ENCODE assay signal across 14 cellular contexts in the genomic region with DNA sequence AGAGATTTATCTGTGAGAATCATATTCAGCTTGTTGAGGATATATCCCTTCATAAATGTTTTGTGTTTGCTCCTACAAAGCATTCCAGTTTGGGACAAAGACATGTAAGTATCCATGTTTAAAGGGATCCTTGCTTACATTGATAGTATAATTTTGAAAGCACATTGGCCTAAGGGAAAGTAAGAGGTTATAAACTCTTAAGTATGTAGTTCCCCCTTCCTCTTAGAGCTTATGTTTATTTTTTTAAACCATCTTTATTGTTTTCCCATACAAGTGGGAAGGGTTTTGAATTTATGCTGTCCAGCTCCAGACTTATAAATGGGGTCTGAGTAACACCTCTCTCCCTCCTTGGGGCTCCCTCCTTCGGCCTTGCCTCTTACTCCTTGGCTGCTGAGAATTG.
DNase-seq lines count a peak whose midpoint lies in the region; TF ChIP-seq lines count a peak whose summit lies in the region.
"Had no signal": no experiment of that assay in that cellular context is flagged by ENCODE, and none has a peak within 500 bp of the region (broad histone marks: within the 10 kb centered on the region; RNA-seq: fewer than 3 reads in every experiment).

No MANE protein-coding gene starts in this region.

- DNase-seq in Karpas-422 (no peak), mesothelial cell of epicardium (ENCODE audit: low spot score in 2 of 2, unreplicated experiment in 2 of 2) (no peak), globus pallidus (ENCODE audit: low spot score) (no peak), OCI-LY7 (ENCODE audit: low spot score) (no peak), UCSD-AML1 (lab: John Stamatoyannopoulos, UW; ENCODE audit: unreplicated experiment) (no peak)
- DNase-seq: C1 segment of cervical spinal cord; Calu3; CD4-positive, alpha-beta memory T cell; COR-L47; DMS53; DMS79 treated with DMSO at 0.1 percent for 48 hours; H9 had no signal

- H3K79me2 ChIP-seq in Karpas-422 (ENCODE audit: low read length) = no peaks in the 10 kb centered on the region
- H3K79me2 ChIP-seq in SU-DHL-6 (ENCODE audit: insufficient read depth, low read length) = no peaks in the 10 kb centered on the region
- no peaks in the 10 kb centered on the region for H3K79me2 ChIP-seq in OCI-LY7 (ENCODE audit: insufficient read depth, low read depth, low read length)

- no peaks in the 10 kb centered on the region for H3K27me3 Mint-ChIP-seq in mesothelial cell of epicardium (ENCODE audit: low read depth)
- H3K27me3 Mint-ChIP-seq: CD4-positive, alpha-beta memory T cell had no signal

- peaks cover 7% of the 10 kb centered on the region; the same call in 1 of the 2 replicates for H3F3A ChIP-seq in SU-DHL-6 (ENCODE audit: insufficient read depth)

- H3K9ac ChIP-seq in Karpas-422 (ENCODE audit: low read length) = no peak overlapping the region
- H3K9ac ChIP-seq in SU-DHL-6 (ENCODE audit: low read length) = no peak overlapping the region

- no peaks in the 10 kb centered on the region for H3K9me3 ChIP-seq in Karpas-422 (ENCODE audit: low read length)
- no peaks in the 10 kb centered on the region for H3K9me3 ChIP-seq in SU-DHL-6 (ENCODE audit: insufficient read depth, low read length)
- H3K9me3 ChIP-seq in OCI-LY7 (ENCODE audit: low read length) = no peaks in the 10 kb centered on the region

- H3K27me3 ChIP-seq in Karpas-422 (ENCODE audit: low read length) = no peaks in the 10 kb centered on the region
- H3K27me3 ChIP-seq in SU-DHL-6 (ENCODE audit: low read length) = no peaks in the 10 kb centered on the region

- H4K20me1 ChIP-seq in Karpas-422 (ENCODE audit: insufficient read depth, low read depth, low read length) = no peaks in the 10 kb centered on the region
- no peaks in the 10 kb centered on the region for H4K20me1 ChIP-seq in SU-DHL-6 (ENCODE audit: low read depth, low read length)
- H4K20me1 ChIP-seq in OCI-LY7 (ENCODE audit: insufficient read depth, low read length) = no peaks in the 10 kb centered on the region

- TF ChIP-seq CTCF in SU-DHL-6 (IDR thresholded peaks at IDR 0.05; ENCODE audit: insufficient read depth, low read length, poor library complexity, severe bottlenecking) = no peak
- no peak for TF ChIP-seq CTCF in mesothelial cell of epicardium (IDR thresholded peaks at IDR 0.05; ENCODE audit: unreplicated experiment)
- TF ChIP-seq CTCF in OCI-LY7 (conservative IDR thresholded peaks at IDR 0.05; ENCODE audit: low read length) = no peak

- no TSS peak for BruUV-seq in OCI-LY7 (replicated peaks; lab: Mats Ljungman, UMichigan)

- H2AFZ ChIP-seq in Karpas-422 (ENCODE audit: low read length) = 0 out of 2 replicates have a peak overlapping the region, but pooled peaks have one; percentile 51
- no peak overlapping the region for H2AFZ ChIP-seq in SU-DHL-6 (ENCODE audit: low read depth, low read length, severe bottlenecking)
- H2AFZ ChIP-seq in OCI-LY7 (ENCODE audit: low read length) = no peak overlapping the region
- H2AFZ ChIP-seq: GM23338 had no signal

- no peaks in the 10 kb centered on the region for H3K36me3 Mint-ChIP-seq in mesothelial cell of epicardium
- H3K36me3 Mint-ChIP-seq: CD4-positive, alpha-beta memory T cell had no signal

- CTCF ChIA-PET in OCI-LY7 (lab: Charles Lee; ENCODE audit: unreplicated experiment) = no interaction called here

- H3K9me2 ChIP-seq in Karpas-422 (replicated peaks; ENCODE audit: insufficient read depth, low read length) = no peaks in the 10 kb centered on the region
- H3K9me2 ChIP-seq in SU-DHL-6 (replicated peaks; ENCODE audit: insufficient read depth, low read length) = no peaks in the 10 kb centered on the region
- H3K9me2 ChIP-seq in OCI-LY7 (ENCODE audit: insufficient read depth, low read length) = no peaks in the 10 kb centered on the region

- peak overlapping the region; percentile 31 for H3K27ac Mint-ChIP-seq in mesothelial cell of epicardium
- H3K27ac Mint-ChIP-seq: CD4-positive, alpha-beta memory T cell; GM23338; H9 had no signal

- H3K9me3 Mint-ChIP-seq in mesothelial cell of epicardium = peaks cover 5% of the 10 kb centered on the region
- H3K9me3 Mint-ChIP-seq: CD4-positive, alpha-beta memory T cell had no signal

- H3K4me2 ChIP-seq in Karpas-422 (ENCODE audit: low read depth, low read length, poor library complexity, severe bottlenecking) = no peak overlapping the region
- H3K4me2 ChIP-seq in SU-DHL-6 (ENCODE audit: low read depth, low read length, poor library complexity, severe bottlenecking) = no peak overlapping the region
- no peak overlapping the region for H3K4me2 ChIP-seq in OCI-LY7 (ENCODE audit: low read length)
- H3K4me2 ChIP-seq: GM23338 had no signal

- H3K4me3 ChIP-seq in Karpas-422 (ENCODE audit: low read length) (no peak overlapping the region), SU-DHL-6 (ENCODE audit: insufficient read depth, low read length, poor library complexity, severe bottlenecking) (no peak overlapping the region), OCI-LY7 (ENCODE audit: low read depth, low read length, poor library complexity, severe bottlenecking) (no peak overlapping the region)
- H3K4me3 ChIP-seq: GM23338 had no signal

- H3K36me3 ChIP-seq in Karpas-422 (ENCODE audit: insufficient read depth, low read length) (no peaks in the 10 kb centered on the region), SU-DHL-6 (ENCODE audit: low read length) (0 out of 2 replicates have a peak, but pooled peaks cover 3% of the 10 kb centered on the region), OCI-LY7 (ENCODE audit: insufficient read depth, low read length) (no peaks in the 10 kb centered on the region)

- peaks cover 62% of the 10 kb centered on the region for H3K4me1 Mint-ChIP-seq in mesothelial cell of epicardium
- H3K4me1 Mint-ChIP-seq: CD4-positive, alpha-beta memory T cell had no signal

- H3K27ac ChIP-seq in Karpas-422 (ENCODE audit: low read length) = no peak overlapping the region
- 0 out of 2 replicates have a peak overlapping the region, but pooled peaks have one; percentile 20 for H3K27ac ChIP-seq in SU-DHL-6 (ENCODE audit: low read depth, low read length)
- no peak overlapping the region for H3K27ac ChIP-seq in OCI-LY7 (ENCODE audit: low read depth, low read length, poor library complexity, severe bottlenecking)

- H3K4me1 ChIP-seq in Karpas-422 (ENCODE audit: low read length) (peaks cover 38% of the 10 kb centered on the region), OCI-LY7 (ENCODE audit: insufficient read depth, low read length, poor library complexity, severe bottlenecking) (no peaks in the 10 kb centered on the region)

- no peak overlapping the region for H3K4me3 Mint-ChIP-seq in mesothelial cell of epicardium
- H3K4me3 Mint-ChIP-seq: CD4-positive, alpha-beta memory T cell; GM23338; H9 had no signal

- intact Hi-C loops in OCI-LY7 (cut with micrococcal nuclease; ENCODE audit: unreplicated experiment) = no loop called here

- POLR2A ChIA-PET in OCI-LY7 (lab: Charles Lee) = interaction anchor here (0.8 kb wide), 1 partner anchor 11 kb away, joined by 3 read pairs; no protein-coding TSS in a partner anchor
